ENCODE assay signal across 25 cellular contexts in genomic region chr6:114087496-114087895, GRCh38.
"Had no signal": no experiment of that assay in that cellular context is flagged by ENCODE, and none has a peak within 500 bp of the region (broad histone marks: within the 10 kb centered on the region; RNA-seq: fewer than 3 reads in every experiment).

No MANE protein-coding gene starts in this region.

- DNase-seq: activated CD4-positive, alpha-beta memory T cell treated with anti-CD3 and anti-CD28 coated beads, Interleukin-2, amount 10 ng/mL, durations not matched to agents 7 days and 5 days; activated CD4-positive, alpha-beta T cell treated with anti-CD3 and anti-CD28 coated beads for 36 hours; activated CD8-positive, alpha-beta memory T cell treated with anti-CD3 and anti-CD28 coated beads, Interleukin-2, amount 10 ng/mL, durations not matched to agents 7 days and 5 days; activated naive CD4-positive, alpha-beta T cell; activated naive CD8-positive, alpha-beta T cell treated with anti-CD3 and anti-CD28 coated beads, Interleukin-2, amount 10 ng/mL, durations not matched to agents 7 days and 5 days; aorta; effector CD8-positive, alpha-beta T cell; foreskin melanocyte; midbrain; nephron progenitor cell; nucleus accumbens; stimulated activated CD4-positive, alpha-beta T cell treated with anti-CD3 and anti-CD28 coated beads, Interleukin-15, amount 100 ng/mL, for 24 hours; stimulated activated CD4-positive, alpha-beta T cell treated with anti-CD3 and anti-CD28 coated beads, Interleukin-2, amount 100 ng/mL, for 48 hours had no signal

- ATAC-seq: activated CD4-positive, alpha-beta T cell treated with anti-CD3 and anti-CD28 coated beads for 36 hours; activated CD8-positive, alpha-beta memory T cell treated with anti-CD3 and anti-CD28 coated beads, Interleukin-2, amount 10 ng/mL, durations not matched to agents 7 days and 5 days; activated T-helper 17 cell treated with anti-CD3 and anti-CD28 coated beads, Interleukin-2, amount 50 U/mL, for 72 hours; left lobe of liver; WTC11 had no signal

- H3K36me3 Mint-ChIP-seq: activated CD8-positive, alpha-beta memory T cell treated with anti-CD3 and anti-CD28 coated beads, Interleukin-2, amount 10 ng/mL, durations not matched to agents 7 days and 5 days; activated naive CD8-positive, alpha-beta T cell treated with anti-CD3 and anti-CD28 coated beads, Interleukin-2, amount 10 ng/mL, durations not matched to agents 7 days and 5 days; WTC11 had no signal

- H3K9me3 Mint-ChIP-seq: activated CD4-positive, alpha-beta memory T cell treated with anti-CD3 and anti-CD28 coated beads, Interleukin-2, amount 10 ng/mL, durations not matched to agents 7 days and 5 days; activated naive CD8-positive, alpha-beta T cell treated with anti-CD3 and anti-CD28 coated beads, Interleukin-2, amount 10 ng/mL, durations not matched to agents 7 days and 5 days; activated T-helper 17 cell treated with anti-CD3 and anti-CD28 coated beads, Interleukin-2, amount 50 U/mL, for 72 hours; dendritic cell treated with granulocyte-macrophage colony-stimulating factor and Interleukin-4, amounts not matched to agents 40 ng/mL and 50 ng/mL, for 4 days; nephron progenitor cell; stimulated activated naive CD8-positive, alpha-beta T cell treated with anti-CD3 and anti-CD28 coated beads, Interleukin-15, Interleukin-2, amounts not matched to agents 100 ng/mL and 50 ng/mL, for 24 hours; WTC11 had no signal

- H3K4me3 Mint-ChIP-seq: activated CD4-positive, alpha-beta memory T cell treated with anti-CD3 and anti-CD28 coated beads, Interleukin-2, amount 10 ng/mL, durations not matched to agents 7 days and 5 days; activated CD4-positive, alpha-beta T cell treated with anti-CD3 and anti-CD28 coated beads for 36 hours; activated CD8-positive, alpha-beta memory T cell treated with anti-CD3 and anti-CD28 coated beads, Interleukin-2, amount 10 ng/mL, durations not matched to agents 7 days and 5 days; activated naive CD8-positive, alpha-beta T cell treated with anti-CD3 and anti-CD28 coated beads, Interleukin-2, amount 10 ng/mL, durations not matched to agents 7 days and 5 days; activated T-helper 17 cell treated with anti-CD3 and anti-CD28 coated beads, Interleukin-2, amount 50 U/mL, for 72 hours; dendritic cell treated with granulocyte-macrophage colony-stimulating factor and Interleukin-4, amounts not matched to agents 40 ng/mL and 50 ng/mL, for 4 days; nephron progenitor cell; stimulated activated naive CD8-positive, alpha-beta T cell treated with anti-CD3 and anti-CD28 coated beads, Interleukin-15, Interleukin-2, amounts not matched to agents 100 ng/mL and 50 ng/mL, for 24 hours; WTC11 had no signal

- H3K4me1 Mint-ChIP-seq: activated CD4-positive, alpha-beta memory T cell treated with anti-CD3 and anti-CD28 coated beads, Interleukin-2, amount 10 ng/mL, durations not matched to agents 7 days and 5 days; activated CD4-positive, alpha-beta T cell treated with anti-CD3 and anti-CD28 coated beads for 36 hours; activated CD8-positive, alpha-beta memory T cell treated with anti-CD3 and anti-CD28 coated beads, Interleukin-2, amount 10 ng/mL, durations not matched to agents 7 days and 5 days; activated naive CD8-positive, alpha-beta T cell treated with anti-CD3 and anti-CD28 coated beads, Interleukin-2, amount 10 ng/mL, durations not matched to agents 7 days and 5 days; activated T-helper 17 cell treated with anti-CD3 and anti-CD28 coated beads, Interleukin-2, amount 50 U/mL, for 72 hours had no signal

- H3K27me3 Mint-ChIP-seq: dendritic cell treated with granulocyte-macrophage colony-stimulating factor and Interleukin-4, amounts not matched to agents 40 ng/mL and 50 ng/mL, for 4 days; progenitor cell of endocrine pancreas had no signal

- H3K27ac Mint-ChIP-seq: activated CD4-positive, alpha-beta memory T cell treated with anti-CD3 and anti-CD28 coated beads, Interleukin-2, amount 10 ng/mL, durations not matched to agents 7 days and 5 days; activated CD4-positive, alpha-beta T cell treated with anti-CD3 and anti-CD28 coated beads for 36 hours; activated CD8-positive, alpha-beta memory T cell treated with anti-CD3 and anti-CD28 coated beads, Interleukin-2, amount 10 ng/mL, durations not matched to agents 7 days and 5 days; activated naive CD8-positive, alpha-beta T cell treated with anti-CD3 and anti-CD28 coated beads, Interleukin-2, amount 10 ng/mL, durations not matched to agents 7 days and 5 days; activated T-helper 17 cell treated with anti-CD3 and anti-CD28 coated beads, Interleukin-2, amount 50 U/mL, for 72 hours; dendritic cell treated with granulocyte-macrophage colony-stimulating factor and Interleukin-4, amounts not matched to agents 40 ng/mL and 50 ng/mL, for 4 days; nephron progenitor cell; progenitor cell of endocrine pancreas; stimulated activated naive CD8-positive, alpha-beta T cell treated with anti-CD3 and anti-CD28 coated beads, Interleukin-15, Interleukin-2, amounts not matched to agents 100 ng/mL and 50 ng/mL, for 24 hours; WTC11 had no signal

- H3K4me3 ChIP-seq: esophagus muscularis mucosa, lung, right atrium auricular region, skin epidermis, tibial nerve, vagina had no signal
